8 cellular contexts compared by ENCODE assay signal in genomic region chr15:32986147-32986546, GRCh38.
"Had no signal": no experiment of that assay in that cellular context is flagged by ENCODE, and none has a peak within 500 bp of the region (broad histone marks: within the 10 kb centered on the region; RNA-seq: fewer than 3 reads in every experiment).

No MANE protein-coding gene starts in this region.

- H3K9me3 ChIP-seq: HAP-1 had no signal

- H3K4me3 ChIP-seq: GM23248, HAP-1 had no signal

- ATAC-seq: HCT116, HepG2 had no signal

- H3K36me3 ChIP-seq: HAP-1 had no signal

- FAIRE-seq: HepG2 had no signal

- DNase-seq: GM23248, GOT3, H7, HFFc6 had no signal

- H3K4me1 ChIP-seq: HAP-1 had no signal

- H3K27ac ChIP-seq: GM23248, HL-60 had no signal
